Comparison of ENCODE assay signal across 30 cellular contexts in genomic region chr7:27409776-27410175, GRCh38.
DNase-seq lines count a peak whose midpoint lies in the region; ATAC-seq and TF ChIP-seq lines count a peak whose summit lies in the region.
"Had no signal": no experiment of that assay in that cellular context is flagged by ENCODE, and none has a peak within 500 bp of the region (broad histone marks: within the 10 kb centered on the region; RNA-seq: fewer than 3 reads in every experiment).

No MANE protein-coding gene starts in this region.

- CTCF ChIA-PET in HEK293 (lab: Yijun Ruan, JAX) = no interaction called here
- CTCF ChIA-PET in Panc1 (lab: Charles Lee) = interaction anchor here (0.5 kb wide), 1 partner anchor 17 kb away, joined by 3 read pairs; no protein-coding TSS in a partner anchor
- CTCF ChIA-PET in activated CD4-positive, alpha-beta T cell treated with anti-CD3 and anti-CD28 coated beads, Interleukin-2, amount 10 ng/mL, durations not matched to agents 7 days and 5 days (lab: Charles Lee) = no interaction called here
- CTCF ChIA-PET in activated naive CD4-positive, alpha-beta T cell treated with anti-CD3 and anti-CD28 coated beads for 36 hours (lab: Charles Lee) = no interaction called here

- H3K4me3 Mint-ChIP-seq in activated CD4-positive, alpha-beta T cell treated with anti-CD3 and anti-CD28 coated beads, Interleukin-2, amount 10 ng/mL, durations not matched to agents 7 days and 5 days = no peak overlapping the region
- no peak overlapping the region for H3K4me3 Mint-ChIP-seq in activated naive CD4-positive, alpha-beta T cell treated with anti-CD3 and anti-CD28 coated beads for 36 hours
- H3K4me3 Mint-ChIP-seq: activated naive CD4-positive, alpha-beta T cell treated with anti-CD3 and anti-CD28 coated beads, Interleukin-2, amount 10 ng/mL, durations not matched to agents 7 days and 5 days; activated T-cell treated with anti-CD3 and anti-CD28 coated beads, Interleukin-2, amount 50 U/mL, for 72 hours; B cell; naive thymus-derived CD8-positive, alpha-beta T cell had no signal

- H3K4me1 Mint-ChIP-seq in activated CD4-positive, alpha-beta T cell treated with anti-CD3 and anti-CD28 coated beads, Interleukin-2, amount 10 ng/mL, durations not matched to agents 7 days and 5 days = no peaks in the 10 kb centered on the region
- no peaks in the 10 kb centered on the region for H3K4me1 Mint-ChIP-seq in activated naive CD4-positive, alpha-beta T cell treated with anti-CD3 and anti-CD28 coated beads for 36 hours (ENCODE audit: low read depth)
- H3K4me1 Mint-ChIP-seq: activated naive CD4-positive, alpha-beta T cell treated with anti-CD3 and anti-CD28 coated beads, Interleukin-2, amount 10 ng/mL, durations not matched to agents 7 days and 5 days; B cell; naive thymus-derived CD8-positive, alpha-beta T cell had no signal

- H3K4me1 ChIP-seq in HEK293 (ENCODE audit: control insufficient read depth, insufficient read depth, low read length) (peaks cover 6% of the 10 kb centered on the region), Panc1 (ENCODE audit: control insufficient read depth, insufficient read depth, low read length) (0 out of 2 replicates have a peak, but pooled peaks cover 5% of the 10 kb centered on the region)
- H3K4me1 ChIP-seq: heart right ventricle had no signal

- ATAC-seq in Panc1 = no peak; the same call in 1 of the 2 replicates
- no peak for ATAC-seq in HG03469 (IDR thresholded peaks at IDR 0.05; ENCODE audit: unreplicated experiment)
- ATAC-seq: activated T-cell treated with anti-CD3 and anti-CD28 coated beads, Interleukin-2, amount 50 U/mL, for 72 hours; HCT116; heart right ventricle; left lobe of liver; naive thymus-derived CD8-positive, alpha-beta T cell; SK-N-SH treated with all-trans-retinoic acid at 6 μM for 48 hours had no signal

- in situ Hi-C loops in Panc1 (cut with HindIII; ENCODE audit: low pct_unique_long_range_greater_than_20kb, low sequenced_read_pairs) = no loop called here

- H3K27ac ChIP-seq in HEK293 (ENCODE audit: extremely low read depth, low read depth, low read length) (no peak overlapping the region; the same call in 1 of the 2 replicates), Panc1 (ENCODE audit: low read length) (0 out of 2 replicates have a peak overlapping the region, but pooled peaks have one; percentile 9)
- H3K27ac ChIP-seq: heart right ventricle, KMS-11, RWPE1, skin epidermis had no signal

- DNase-seq in A172 (ENCODE audit: low spot score) (peak; percentile 77), Panc1 (ENCODE audit: low read depth, low spot score) (no peak), fibroblast of pulmonary artery (ENCODE audit: low read depth) (peak; percentile 35)
- DNase-seq in activated CD4-positive, alpha-beta T cell treated with anti-CD3 and anti-CD28 coated beads, Interleukin-2, amount 10 ng/mL, durations not matched to agents 7 days and 5 days = no peak
- DNase-seq in activated CD8-positive, alpha-beta memory T cell treated with anti-CD3 and anti-CD28 coated beads, Interleukin-2, amount 50 U/mL, for 4 hours = no peak
- no peak for DNase-seq in activated naive CD4-positive, alpha-beta T cell treated with anti-CD3 and anti-CD28 coated beads for 36 hours
- DNase-seq: 8988T; activated CD4-positive, alpha-beta T cell treated with anti-CD3 and anti-CD28 coated beads for 4 hours; activated naive CD4-positive, alpha-beta T cell treated with anti-CD3 and anti-CD28 coated beads, Interleukin-2, amount 10 ng/mL, durations not matched to agents 7 days and 5 days; activated T-cell treated with anti-CD3 and anti-CD28 coated beads, Interleukin-2, amount 50 U/mL, for 72 hours; DMS153; heart right ventricle; naive thymus-derived CD8-positive, alpha-beta T cell; NCI-H1048; NCI-H1694 treated with DMSO at 0.1 percent for 48 hours; NCI-H2171; NCI-H526 treated with DMSO at 0.1 percent for 48 hours; occipital lobe; stimulated activated CD4-positive, alpha-beta T cell treated with anti-CD3 and anti-CD28 coated beads, Interleukin-2, amount 100 ng/mL, for 24 hours; substantia nigra; T-helper 2 cell had no signal

- BruUV-seq in Panc1 (replicated peaks; lab: Mats Ljungman, UMichigan) = no TSS peak

- TF ChIP-seq CTCF in HEK293 (tag by site-specific recombination; IDR thresholded peaks at IDR 0.05) (no peak), Panc1 (IDR thresholded peaks at IDR 0.05) (no peak), fibroblast of pulmonary artery (IDR thresholded peaks at IDR 0.05; ENCODE audit: low read length, missing control alignments) (no peak)

- no peak overlapping the region for H3K4me3 ChIP-seq in HEK293 (ENCODE audit: low read depth, low read length)
- no peak overlapping the region for H3K4me3 ChIP-seq in Panc1 (ENCODE audit: low read depth in 2 of 2, low read length in 2 of 2)
- H3K4me3 ChIP-seq in fibroblast of pulmonary artery (replicated peaks; ENCODE audit: low read depth, low read length) = no peak overlapping the region
- H3K4me3 ChIP-seq: heart right ventricle, skin epidermis had no signal

- H3K36me3 ChIP-seq in HEK293 (ENCODE audit: control insufficient read depth in 2 of 2, insufficient read depth in 1 of 2, low read length in 2 of 2) = no peaks in the 10 kb centered on the region
- no peaks in the 10 kb centered on the region for H3K36me3 ChIP-seq in Panc1 (ENCODE audit: control insufficient read depth, insufficient read depth, low read length)
- H3K36me3 ChIP-seq: heart right ventricle had no signal

- no peaks in the 10 kb centered on the region for H3K9me3 Mint-ChIP-seq in activated CD4-positive, alpha-beta T cell treated with anti-CD3 and anti-CD28 coated beads, Interleukin-2, amount 10 ng/mL, durations not matched to agents 7 days and 5 days
- no peaks in the 10 kb centered on the region for H3K9me3 Mint-ChIP-seq in activated naive CD4-positive, alpha-beta T cell treated with anti-CD3 and anti-CD28 coated beads for 36 hours
- H3K9me3 Mint-ChIP-seq: activated naive CD4-positive, alpha-beta T cell treated with anti-CD3 and anti-CD28 coated beads, Interleukin-2, amount 10 ng/mL, durations not matched to agents 7 days and 5 days; activated T-cell treated with anti-CD3 and anti-CD28 coated beads, Interleukin-2, amount 50 U/mL, for 72 hours had no signal

- peaks cover 4% of the 10 kb centered on the region for H3K27me3 Mint-ChIP-seq in activated CD4-positive, alpha-beta T cell treated with anti-CD3 and anti-CD28 coated beads, Interleukin-2, amount 10 ng/mL, durations not matched to agents 7 days and 5 days
- H3K27me3 Mint-ChIP-seq in activated naive CD4-positive, alpha-beta T cell treated with anti-CD3 and anti-CD28 coated beads for 36 hours (ENCODE audit: low read depth) = peaks cover 15% of the 10 kb centered on the region

- intact Hi-C loops in Panc1 (cut with micrococcal nuclease; ENCODE audit: unreplicated experiment) = no loop called here
- intact Hi-C loops in activated naive CD4-positive, alpha-beta T cell treated with anti-CD3 and anti-CD28 coated beads for 36 hours (cut with micrococcal nuclease) = no loop called here

- POLR2A ChIA-PET in HEK293 (lab: Yijun Ruan, JAX) = no interaction called here
- POLR2A ChIA-PET in Panc1 (lab: Charles Lee) = no interaction called here
- POLR2A ChIA-PET in activated CD4-positive, alpha-beta T cell treated with anti-CD3 and anti-CD28 coated beads, Interleukin-2, amount 10 ng/mL, durations not matched to agents 7 days and 5 days (lab: Charles Lee) = no interaction called here

- no peak overlapping the region for H3K27ac Mint-ChIP-seq in activated CD4-positive, alpha-beta T cell treated with anti-CD3 and anti-CD28 coated beads, Interleukin-2, amount 10 ng/mL, durations not matched to agents 7 days and 5 days
- H3K27ac Mint-ChIP-seq in activated naive CD4-positive, alpha-beta T cell treated with anti-CD3 and anti-CD28 coated beads for 36 hours = no peak overlapping the region
- H3K27ac Mint-ChIP-seq: activated naive CD4-positive, alpha-beta T cell treated with anti-CD3 and anti-CD28 coated beads, Interleukin-2, amount 10 ng/mL, durations not matched to agents 7 days and 5 days; activated T-cell treated with anti-CD3 and anti-CD28 coated beads, Interleukin-2, amount 50 U/mL, for 72 hours; B cell; naive thymus-derived CD8-positive, alpha-beta T cell had no signal

- H3K27me3 ChIP-seq in Panc1 (ENCODE audit: control insufficient read depth, insufficient read depth, low read length) = no peaks in the 10 kb centered on the region

- no peaks in the 10 kb centered on the region for H3K36me3 Mint-ChIP-seq in activated CD4-positive, alpha-beta T cell treated with anti-CD3 and anti-CD28 coated beads, Interleukin-2, amount 10 ng/mL, durations not matched to agents 7 days and 5 days (ENCODE audit: low read depth)
- no peaks in the 10 kb centered on the region for H3K36me3 Mint-ChIP-seq in activated naive CD4-positive, alpha-beta T cell treated with anti-CD3 and anti-CD28 coated beads for 36 hours (ENCODE audit: low read depth)
- H3K36me3 Mint-ChIP-seq: activated naive CD4-positive, alpha-beta T cell treated with anti-CD3 and anti-CD28 coated beads, Interleukin-2, amount 10 ng/mL, durations not matched to agents 7 days and 5 days; naive thymus-derived CD8-positive, alpha-beta T cell had no signal

- no peaks in the 10 kb centered on the region for H3K9me3 ChIP-seq in HEK293 (ENCODE audit: control insufficient read depth, insufficient read depth, low read depth, low read length)
- no peaks in the 10 kb centered on the region for H3K9me3 ChIP-seq in Panc1 (ENCODE audit: control insufficient read depth, insufficient read depth, low read depth, low read length)
- H3K9me3 ChIP-seq: heart right ventricle had no signal

TF ChIP-seq in HEK293, 187 proteins besides CTCF, POLR2A, EP300 and RAD21 (continues in another document):
- TF ChIP-seq SP3 (tag by site-specific recombination; IDR thresholded peaks at IDR 0.05) (0 out of 2 replicates have a peak, but pooled peaks have one; percentile 29), ZNF555 (tag by site-specific recombination; conservative IDR thresholded peaks at IDR 0.05) (no peak), ZNF112 (tag by site-specific recombination; IDR thresholded peaks at IDR 0.05) (no peak), ATF2 (tag by site-specific recombination; IDR thresholded peaks at IDR 0.05; ENCODE audit: low read depth) (peak; percentile 84), ZNF624 (tag by site-specific recombination; IDR thresholded peaks at IDR 0.05) (no peak)

Comparison
In these comparisons a context has a peak if more than half of its experiments do, and no peak if none do; other contexts are left out.
1. DNase-seq: peak in A172 (single experiment) and fibroblast of pulmonary artery (single experiment); none in Panc1 (single experiment), activated CD4-positive, alpha-beta T cell treated with anti-CD3 and anti-CD28 coated beads, Interleukin-2, amount 10 ng/mL, durations not matched to agents 7 days and 5 days (single experiment), activated CD8-positive, alpha-beta memory T cell treated with anti-CD3 and anti-CD28 coated beads, Interleukin-2, amount 50 U/mL, for 4 hours (single experiment) and activated naive CD4-positive, alpha-beta T cell treated with anti-CD3 and anti-CD28 coated beads for 36 hours (single experiment).